Comparison of ENCODE assay signal across 8 cellular contexts in the genomic region with DNA sequence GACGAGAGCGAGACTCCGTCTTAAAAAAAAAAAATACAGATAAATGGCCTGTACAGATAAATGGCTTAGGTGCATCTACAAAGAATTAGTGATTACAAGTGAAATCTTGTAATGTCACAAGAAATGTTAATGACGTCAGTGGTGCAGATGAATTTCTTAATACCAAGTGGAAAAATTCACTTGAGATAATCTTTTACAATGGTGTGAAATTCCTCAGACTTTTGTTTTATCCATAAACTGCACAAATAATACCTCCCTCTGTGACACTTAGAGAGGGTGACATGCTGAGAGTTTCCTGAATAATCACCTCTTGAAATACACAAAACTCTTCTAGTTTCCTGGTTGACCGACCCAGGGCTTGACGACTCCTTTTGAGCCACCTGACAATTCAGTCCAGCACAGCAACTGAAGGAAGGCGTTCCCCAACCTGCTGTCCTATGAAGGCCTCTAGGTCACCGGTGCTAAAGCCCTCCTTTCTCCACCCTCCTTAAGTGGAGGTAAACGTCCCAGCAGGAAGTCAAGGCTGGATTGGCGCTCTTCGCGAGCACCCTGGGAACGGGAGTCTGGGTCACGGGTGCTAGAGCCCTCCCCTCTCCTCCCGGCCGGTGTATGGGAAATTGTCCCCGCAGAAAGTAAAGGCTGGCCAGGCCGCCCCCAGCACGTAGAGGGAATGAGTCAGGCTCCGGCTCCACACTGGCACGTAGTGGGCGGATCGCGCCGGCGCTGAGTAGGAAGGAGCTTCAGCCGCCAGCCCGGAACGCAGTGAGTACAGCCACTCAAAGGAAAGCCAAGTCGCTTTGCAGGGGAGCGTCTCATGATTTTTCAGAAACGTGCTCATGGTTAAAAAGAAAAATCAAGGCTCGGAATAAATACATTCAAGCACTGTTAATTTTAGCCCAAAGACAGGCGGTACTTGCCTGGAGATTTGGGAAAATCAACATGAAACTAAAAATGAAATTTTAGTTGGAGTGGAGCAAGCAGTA. TPM values are rescaled to one million over a fixed set of nuclear protein-coding genes. Genes with fewer than 3 reads are reported as not detected.
A peak's percentile ranks its signal among the peaks of the same experiment; 100 is the strongest.
DNase-seq lines count a peak whose midpoint lies in the region; ATAC-seq and TF ChIP-seq lines count a peak whose summit lies in the region.

A gene (plus strand): TSS at position 662 of the 983 bp plus-strand sequence. CDS start 2,182 bp downstream, outside the sequence.

- POLR2A ChIA-PET in PC-9 (lab: Charles Lee; ENCODE audit: unreplicated experiment): interaction anchor here (0.7 kb wide), 2 partner anchors 165 to 1080 kb away, joined by 4 to 8 read pairs; no protein-coding TSS in a partner anchor

- TF ChIP-seq EP300 in tibial nerve (IDR thresholded peaks at IDR 0.05): peak; percentile 46 to 90

- peak within 1 kb of the TSS; percentile 86 for H3K27ac ChIP-seq in PC-9
- H3K27ac ChIP-seq in tibial nerve: peak within 1 kb of the TSS; percentile 82 to 98 (median 90)

- WGBS in tibial nerve, 2 donors: 9 to 13% methylated on average over 31 to 34 of the region's 34 CpGs

- no peaks in the 10 kb centered on the region for H3K36me3 Mint-ChIP-seq in activated naive CD8-positive, alpha-beta T cell treated with anti-CD3 and anti-CD28 coated beads for 36 hours

- TF ChIP-seq POLR2A in GM18951 (IDR thresholded peaks at IDR 0.05; ENCODE audit: extremely low read depth, insufficient read depth, insufficient read length) (peak; percentile 36), tibial nerve (IDR thresholded peaks at IDR 0.05) (peak; percentile 34 to 51)

- DNase-seq in AG08396 (ENCODE audit: low spot score): peak; percentile 84
- DNase-seq in PC-9: peak; percentile 87 to 94
- DNase-seq in activated naive CD8-positive, alpha-beta T cell treated with anti-CD3 and anti-CD28 coated beads for 36 hours: peak; percentile 71
- peak; percentile 96 for DNase-seq in Right ventricle myocardium inferior (ENCODE audit: missing footprints)
- peak; percentile 64 for DNase-seq in non-pigmented ciliary epithelial cell (ENCODE audit: low read depth)
- peak; percentile 82 for DNase-seq in tibial nerve (ENCODE audit: low spot score in 2 of 2)

- peak; percentile 85 for ATAC-seq in HG03135 (IDR thresholded peaks at IDR 0.05; ENCODE audit: unreplicated experiment)
- ATAC-seq in Right ventricle myocardium inferior: peak; percentile 99

- H2AFZ ChIP-seq in PC-9: peak within 1 kb of the TSS; percentile 91

- intact Hi-C loops in PC-9 (cut with micrococcal nuclease; ENCODE audit: unreplicated experiment): loop anchor here (1.0 to 5.0 kb wide), 3 partner anchors 34 to 116 kb away; no protein-coding TSS in a partner anchor
- intact Hi-C loops in Right ventricle myocardium inferior (cut with DNase I): no loop called here

- H3K9me3 ChIP-seq in PC-9 (ENCODE audit: insufficient read depth, low read depth): no peaks in the 10 kb centered on the region
- no peaks in the 10 kb centered on the region for H3K9me3 ChIP-seq in tibial nerve

- peaks cover 51% of the 10 kb centered on the region for H3K27me3 Mint-ChIP-seq in activated naive CD8-positive, alpha-beta T cell treated with anti-CD3 and anti-CD28 coated beads for 36 hours

- no peaks in the 10 kb centered on the region for H3K27me3 ChIP-seq in PC-9 (ENCODE audit: insufficient read depth, low read depth)
- H3K27me3 ChIP-seq in tibial nerve: no peaks in the 10 kb centered on the region

- BruUV-seq in PC-9 (replicated peaks; lab: Mats Ljungman, UMichigan): TSS peak; percentile 92

- H3K4me1 ChIP-seq in PC-9 (replicated peaks; ENCODE audit: insufficient read depth) (no peaks in the 10 kb centered on the region; the same call in 1 of the 2 replicates), tibial nerve (peaks cover 0 to 21% (median 2%) of the 10 kb centered on the region in 4 donors)

- no peaks in the 10 kb centered on the region; the same call in 1 of the 2 replicates for H3K9me2 ChIP-seq in PC-9 (ENCODE audit: insufficient read depth)

- H3K79me2 ChIP-seq in PC-9 (ENCODE audit: low read depth): no peaks in the 10 kb centered on the region

- peak within 1 kb of the TSS; percentile 79 for H3K4me3 Mint-ChIP-seq in activated naive CD8-positive, alpha-beta T cell treated with anti-CD3 and anti-CD28 coated beads for 36 hours

- H3K4me1 Mint-ChIP-seq in activated naive CD8-positive, alpha-beta T cell treated with anti-CD3 and anti-CD28 coated beads for 36 hours: peaks cover 20% of the 10 kb centered on the region

- in situ Hi-C loops in GM18951 (cut with MboI; ENCODE audit: low sequenced_read_pairs, unreplicated experiment): no loop called here

- TF ChIP-seq CTCF in PC-9 (conservative IDR thresholded peaks at IDR 0.05): no peak
- peak in 2 of 5 experiments; percentile 14 to 27 for TF ChIP-seq CTCF in tibial nerve (IDR thresholded peaks at IDR 0.05)

- no peaks in the 10 kb centered on the region for H3K36me3 ChIP-seq in PC-9 (ENCODE audit: low read depth)
- H3K36me3 ChIP-seq in tibial nerve: peaks cover 0 to 5% (median 0%) of the 10 kb centered on the region in 3 donors

- peak within 1 kb of the TSS; percentile 95 for H3K4me2 ChIP-seq in PC-9

- no peaks in the 10 kb centered on the region for H4K20me1 ChIP-seq in PC-9 (ENCODE audit: insufficient read depth)

- peak within 1 kb of the TSS; percentile 76 for H3K4me3 ChIP-seq in PC-9
- peak within 1 kb of the TSS; percentile 26 to 48 (median 35) for H3K4me3 ChIP-seq in tibial nerve

- peaks cover 3% of the 10 kb centered on the region; the same call in 1 of the 2 replicates for H3F3A ChIP-seq in PC-9 (ENCODE audit: insufficient read depth, low read depth)

- peaks cover 2% of the 10 kb centered on the region for H3K9me3 Mint-ChIP-seq in activated naive CD8-positive, alpha-beta T cell treated with anti-CD3 and anti-CD28 coated beads for 36 hours

- CTCF ChIA-PET in PC-9 (lab: Charles Lee): no interaction called here

- H3K27ac Mint-ChIP-seq in activated naive CD8-positive, alpha-beta T cell treated with anti-CD3 and anti-CD28 coated beads for 36 hours: no peak within 1 kb of the TSS

RNA-seq across cellular contexts. Expression of the gene that starts here (rescaled TPM):
- total RNA-seq in PC-9 (2021) (9.2 and 13.4 TPM in 2 replicates), Right ventricle myocardium inferior (12.6 TPM), tibial nerve (10 to 100 TPM in 1 of 4 donors, 1 to 10 TPM in 3; 4.9 to 23.8 (median 9.0) TPM)
- under 1 TPM; 0.16 to 0.25 TPM for total RNA-seq in activated naive CD8-positive, alpha-beta T cell treated with anti-CD3 and anti-CD28 coated beads for 36 hours

Comparison
In these comparisons a context has a peak if more than half of its experiments do, and no peak if none do; other contexts are left out.
1. Peak in every context shown above with its lines: DNase-seq, ATAC-seq, H3K4me3 ChIP-seq and H3K27ac ChIP-seq.
2. Peak in DNase-seq in activated naive CD8-positive, alpha-beta T cell treated with anti-CD3 and anti-CD28 coated beads for 36 hours; RNA of the gene not detected or under 1 TPM.